In the genomic region with DNA sequence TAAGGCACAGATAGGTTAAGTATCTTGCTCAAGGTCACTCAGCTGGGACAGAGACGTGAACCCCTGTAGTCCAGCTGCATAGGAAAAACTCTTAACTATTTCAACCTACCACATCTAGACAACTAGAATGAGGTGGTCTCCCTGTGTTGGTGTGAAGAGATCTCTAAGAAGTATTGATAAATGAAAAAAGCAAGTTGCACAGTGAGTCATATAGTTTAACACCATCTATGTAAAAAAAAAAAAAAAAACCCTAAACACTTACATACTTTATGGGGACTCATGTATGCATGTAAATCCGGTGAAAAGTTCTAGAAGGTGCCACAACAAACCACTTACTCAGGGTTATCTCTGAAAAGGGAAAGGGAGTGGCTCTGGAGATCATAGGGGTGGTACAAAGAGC, we compare ENCODE assay signal across 24 cellular contexts.
"Had no signal": no experiment of that assay in that cellular context is flagged by ENCODE, and none has a peak within 500 bp of the region (broad histone marks: within the 10 kb centered on the region; RNA-seq: fewer than 3 reads in every experiment).

No MANE protein-coding gene starts in this region.

- ATAC-seq: effector memory CD8-positive, alpha-beta T cell; left cardiac atrium; left lung; naive thymus-derived CD4-positive, alpha-beta T cell; sciatic nerve; stimulated activated memory B cell treated with anti-CD40 and anti-IgM and Interleukin-4, amounts not matched to agents 10 μg/mL and 1 μg/mL and 100 μg/mL, for 72 hours; stimulated activated naive CD8-positive, alpha-beta T cell treated with anti-CD3 and anti-CD28 coated beads, Interleukin-15, Interleukin-2, amounts not matched to agents 100 U/mL and 50 U/mL, for 24 hours had no signal

- H3K9me3 Mint-ChIP-seq: effector memory CD8-positive, alpha-beta T cell; naive thymus-derived CD4-positive, alpha-beta T cell; nephron; neural progenitor cell; stimulated activated memory B cell treated with anti-CD40 and anti-IgM and Interleukin-4, amounts not matched to agents 10 μg/mL and 1 μg/mL and 100 μg/mL, for 72 hours had no signal

- H3K27me3 ChIP-seq: right atrium auricular region, testis, tibial artery had no signal

- FAIRE-seq: endometrium, frontal cortex had no signal

- DNase-seq: cortex of kidney; effector memory CD8-positive, alpha-beta T cell; left cardiac atrium; left lung; mesendoderm; midbrain; naive thymus-derived CD4-positive, alpha-beta T cell; stimulated activated CD4-positive, alpha-beta T cell treated with anti-CD3 and anti-CD28 coated beads, Interleukin-12 subunit alpha, Interleukin-12 subunit beta, amount 100 ng/mL, for 4 hours; stimulated activated CD4-positive, alpha-beta T cell treated with anti-CD3 and anti-CD28 coated beads, Interleukin-1b, Interleukin-23, amount 100 ng/mL, for 48 hours; stimulated activated CD4-positive, alpha-beta T cell treated with anti-CD3 and anti-CD28 coated beads, Interleukin-4, amount 100 ng/mL, for 1 hour; stimulated activated naive CD8-positive, alpha-beta T cell treated with anti-CD3 and anti-CD28 coated beads, Interleukin-15, Interleukin-2, amounts not matched to agents 100 U/mL and 50 U/mL, for 24 hours; substantia nigra; testis; tibial artery had no signal

- H3K27ac Mint-ChIP-seq: effector memory CD8-positive, alpha-beta T cell; naive thymus-derived CD4-positive, alpha-beta T cell; nephron; neural progenitor cell; stimulated activated memory B cell treated with anti-CD40 and anti-IgM and Interleukin-4, amounts not matched to agents 10 μg/mL and 1 μg/mL and 100 μg/mL, for 72 hours; type B pancreatic cell had no signal

- H3K4me3 Mint-ChIP-seq: effector memory CD8-positive, alpha-beta T cell; naive thymus-derived CD4-positive, alpha-beta T cell; nephron; neural progenitor cell; stimulated activated memory B cell treated with anti-CD40 and anti-IgM and Interleukin-4, amounts not matched to agents 10 μg/mL and 1 μg/mL and 100 μg/mL, for 72 hours; type B pancreatic cell had no signal

- H3K4me1 Mint-ChIP-seq: naive thymus-derived CD4-positive, alpha-beta T cell; stimulated activated memory B cell treated with anti-CD40 and anti-IgM and Interleukin-4, amounts not matched to agents 10 μg/mL and 1 μg/mL and 100 μg/mL, for 72 hours had no signal

- H3K4me2 ChIP-seq: neural progenitor cell, smooth muscle cell had no signal

- H3K36me3 Mint-ChIP-seq: naive thymus-derived CD4-positive, alpha-beta T cell; neural progenitor cell; stimulated activated memory B cell treated with anti-CD40 and anti-IgM and Interleukin-4, amounts not matched to agents 10 μg/mL and 1 μg/mL and 100 μg/mL, for 72 hours; type B pancreatic cell had no signal

- H3K36me3 ChIP-seq: left lung, neural progenitor cell, prostate gland, right atrium auricular region, tibial artery had no signal

- H3K9me3 ChIP-seq: left lung, prostate gland, right atrium auricular region, testis, tibial artery had no signal

- H3K9ac ChIP-seq: neural progenitor cell had no signal

- H3K4me3 ChIP-seq: left lung, neural progenitor cell, prostate gland, right atrium auricular region, smooth muscle cell, testis, tibial artery had no signal

- H2AFZ ChIP-seq: neural progenitor cell had no signal

- H3K4me1 ChIP-seq: left lung, prostate gland, testis, tibial artery had no signal

- H3K27me3 Mint-ChIP-seq: type B pancreatic cell had no signal

- H3K27ac ChIP-seq: left lung, neural progenitor cell, prostate gland, right atrium auricular region, testis, tibial artery had no signal
